Comparison of ENCODE assay signal across 1 cellular context in the genomic region with DNA sequence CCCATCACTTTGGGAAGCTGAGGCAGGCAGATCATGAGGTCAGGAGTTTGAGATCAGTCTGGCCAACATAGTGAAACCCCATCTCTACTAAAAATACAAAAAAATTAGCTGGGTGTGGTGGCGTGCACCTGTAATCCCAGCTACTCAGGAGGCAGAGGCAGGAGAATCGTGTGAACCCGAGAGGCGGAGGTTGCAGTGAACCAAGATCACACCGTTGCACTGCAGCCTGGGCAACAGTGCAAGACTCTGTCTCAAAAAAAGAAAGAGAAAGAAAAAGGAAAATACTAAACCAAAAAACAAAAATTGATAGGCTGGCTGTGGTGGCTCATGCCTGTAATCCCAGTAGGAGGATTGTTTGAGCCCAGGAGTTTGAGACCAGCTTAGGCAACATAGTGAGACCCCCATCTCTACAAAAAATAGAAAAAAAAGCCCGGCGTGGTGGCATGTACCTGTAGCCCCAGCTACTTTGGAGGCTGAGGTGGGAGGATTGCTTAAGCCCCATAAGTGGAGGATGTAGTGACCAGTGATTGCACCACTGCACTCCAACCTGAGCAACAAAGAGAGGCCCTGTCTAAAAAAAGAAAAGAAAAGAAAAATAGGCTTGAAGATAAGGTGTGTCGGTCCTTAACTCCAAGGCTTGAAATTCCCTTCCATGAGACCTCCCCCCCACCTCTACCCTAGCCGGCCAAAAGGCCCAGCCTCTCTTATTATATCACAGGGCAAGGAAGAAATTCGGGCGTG.
TF ChIP-seq lines count a peak whose summit lies in the region.

No MANE protein-coding gene starts in this region.

TF ChIP-seq in HEK293, 187 proteins besides CTCF, POLR2A, EP300 and RAD21:
- TF ChIP-seq, protein P1, sequence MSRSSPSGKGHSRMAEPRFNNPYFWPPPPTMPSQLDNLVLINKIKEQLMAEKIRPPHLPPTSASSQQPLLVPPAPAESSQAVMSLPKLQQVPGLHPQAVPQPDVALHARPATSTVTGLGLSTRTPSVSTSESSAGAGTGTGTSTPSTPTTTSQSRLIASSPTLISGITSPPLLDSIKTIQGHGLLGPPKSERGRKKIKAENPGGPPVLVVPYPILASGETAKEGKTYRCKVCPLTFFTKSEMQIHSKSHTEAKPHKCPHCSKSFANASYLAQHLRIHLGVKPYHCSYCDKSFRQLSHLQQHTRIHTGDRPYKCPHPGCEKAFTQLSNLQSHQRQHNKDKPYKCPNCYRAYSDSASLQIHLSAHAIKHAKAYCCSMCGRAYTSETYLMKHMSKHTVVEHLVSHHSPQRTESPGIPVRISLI (tag by site-specific recombination; IDR thresholded peaks at IDR 0.05): 0 out of 2 replicates have a peak, but pooled peaks have one; percentile 12
- TF ChIP-seq ZNF121 (tag by site-specific recombination; IDR thresholded peaks at IDR 0.05): peak; percentile 90
- TF ChIP-seq, protein P2, sequence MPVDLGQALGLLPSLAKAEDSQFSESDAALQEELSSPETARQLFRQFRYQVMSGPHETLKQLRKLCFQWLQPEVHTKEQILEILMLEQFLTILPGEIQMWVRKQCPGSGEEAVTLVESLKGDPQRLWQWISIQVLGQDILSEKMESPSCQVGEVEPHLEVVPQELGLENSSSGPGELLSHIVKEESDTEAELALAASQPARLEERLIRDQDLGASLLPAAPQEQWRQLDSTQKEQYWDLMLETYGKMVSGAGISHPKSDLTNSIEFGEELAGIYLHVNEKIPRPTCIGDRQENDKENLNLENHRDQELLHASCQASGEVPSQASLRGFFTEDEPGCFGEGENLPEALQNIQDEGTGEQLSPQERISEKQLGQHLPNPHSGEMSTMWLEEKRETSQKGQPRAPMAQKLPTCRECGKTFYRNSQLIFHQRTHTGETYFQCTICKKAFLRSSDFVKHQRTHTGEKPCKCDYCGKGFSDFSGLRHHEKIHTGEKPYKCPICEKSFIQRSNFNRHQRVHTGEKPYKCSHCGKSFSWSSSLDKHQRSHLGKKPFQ (tag by site-specific recombination; IDR thresholded peaks at IDR 0.05): peak; percentile 73
